Comparison of ENCODE assay signal across 8 cellular contexts in the genomic region with DNA sequence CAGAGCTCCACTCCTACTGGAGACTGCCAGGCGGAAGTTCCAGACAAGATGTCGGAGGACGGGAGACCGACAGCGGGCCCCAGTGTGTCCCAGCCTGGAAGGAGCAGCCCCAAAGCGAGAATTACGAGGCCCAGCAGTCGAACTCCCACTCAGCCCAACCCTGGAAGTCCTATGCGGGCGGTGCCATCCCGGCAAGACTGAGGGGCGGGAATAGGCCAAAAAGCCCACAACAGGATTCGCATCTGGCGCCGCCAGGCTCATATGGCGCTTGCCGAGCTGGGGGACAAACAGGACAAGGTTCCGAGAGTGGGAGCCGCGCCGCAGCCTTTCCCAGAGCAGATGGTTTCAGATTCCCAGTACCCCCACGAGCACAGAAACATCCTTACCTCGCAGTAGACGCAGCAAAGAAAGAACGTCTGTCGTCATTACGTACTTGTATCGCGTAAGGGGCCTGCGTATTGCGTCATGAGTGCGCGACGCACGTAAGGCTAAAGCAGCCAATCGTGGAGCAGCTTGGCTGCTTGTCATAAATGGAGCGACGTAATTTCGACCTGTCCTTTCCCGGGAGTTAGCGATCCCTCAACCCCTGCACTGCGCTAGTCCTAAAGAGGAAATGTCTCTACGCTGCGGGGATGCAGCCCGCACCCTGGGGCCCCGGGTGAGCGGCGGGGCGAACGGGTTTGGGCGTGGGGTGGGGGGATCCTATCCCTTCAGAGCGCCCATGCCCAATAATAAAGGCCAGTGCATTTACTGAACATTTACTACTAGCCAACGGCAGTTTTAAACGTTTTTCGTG. TPM values are rescaled to one million over a fixed set of nuclear protein-coding genes. Genes with fewer than 3 reads are reported as not detected.
DNase-seq lines count a peak whose midpoint lies in the region; ATAC-seq and TF ChIP-seq lines count a peak whose summit lies in the region.

Gene LIAS (plus strand): TSS at position 552 of the 796 bp plus-strand sequence. CDS start 62 bp downstream, at position 614.
Gene RPL9 (minus strand): TSS at position 418 of the 796 bp plus-strand sequence. CDS start 483 bp downstream, outside the sequence.

- H3K27me3 ChIP-seq in left ventricle myocardium inferior (ENCODE audit: low read depth) = no peaks in the 10 kb centered on the region

- H3K27me3 Mint-ChIP-seq in progenitor cell of endocrine pancreas = no peaks in the 10 kb centered on the region

- H3K9me3 Mint-ChIP-seq in progenitor cell of endocrine pancreas (ENCODE audit: low read depth) = no peaks in the 10 kb centered on the region

- peak within 1 kb of the TSS; percentile 78 for H3K4me3 ChIP-seq in left ventricle myocardium inferior

- H3K36me3 ChIP-seq in left ventricle myocardium inferior = peaks cover 65% of the 10 kb centered on the region

- peak within 1 kb of the TSS; percentile 98 for H3K4me3 Mint-ChIP-seq in progenitor cell of endocrine pancreas (ENCODE audit: low read depth)

- DNase-seq in NCI-H187 (lab: John Stamatoyannopoulos, UW) = peak; percentile 96 to 97
- peak; percentile 70 to 98 (median 90) for DNase-seq in T-helper 2 cell
- peak; percentile 94 for DNase-seq in left ventricle myocardium inferior
- DNase-seq in progenitor cell of endocrine pancreas (ENCODE audit: low spot score, unreplicated experiment) = peak; percentile 89
- peak; percentile 97 for DNase-seq in ureter (ENCODE audit: low spot score)

- intact Hi-C loops in left ventricle myocardium inferior (cut with micrococcal nuclease) = no loop called here

- peak within 1 kb of the TSS; percentile 100 for H3K27ac Mint-ChIP-seq in progenitor cell of endocrine pancreas

- H3K36me3 Mint-ChIP-seq in progenitor cell of endocrine pancreas (ENCODE audit: insufficient read depth) = peaks cover 28% of the 10 kb centered on the region

- H3K9me3 ChIP-seq in left ventricle myocardium inferior (replicated peaks) = no peaks in the 10 kb centered on the region

- H3K4me1 Mint-ChIP-seq in progenitor cell of endocrine pancreas (ENCODE audit: low read depth) = peaks cover 24% of the 10 kb centered on the region

- TF ChIP-seq CTCF in left ventricle myocardium inferior (IDR thresholded peaks at IDR 0.05; ENCODE audit: borderline replicate concordance) (no peak), progenitor cell of endocrine pancreas (IDR thresholded peaks at IDR 0.05; ENCODE audit: unreplicated experiment) (no peak)

- peaks cover 52% of the 10 kb centered on the region for H3K4me1 ChIP-seq in left ventricle myocardium inferior

- H3K27ac ChIP-seq in angular gyrus (ENCODE audit: low read depth, low read length) = peak within 1 kb of the TSS; percentile 80
- peak within 1 kb of the TSS; percentile 91 for H3K27ac ChIP-seq in left ventricle myocardium inferior (replicated peaks)

- ATAC-seq in GM18498 (IDR thresholded peaks at IDR 0.05; ENCODE audit: unreplicated experiment) = peak; percentile 82
- ATAC-seq in HG02938 (IDR thresholded peaks at IDR 0.05; ENCODE audit: unreplicated experiment) = peak; percentile 89

RNA-seq across cellular contexts. Expression of gene LIAS, which starts in this region (rescaled TPM):
- total RNA-seq in left ventricle myocardium inferior (35.0 TPM), progenitor cell of endocrine pancreas (17.0 and 18.4 TPM in 2 replicates), ureter (25.0 TPM)

RNA-seq across cellular contexts. Expression of gene RPL9, which starts in this region (rescaled TPM):
- total RNA-seq in left ventricle myocardium inferior (763 TPM), progenitor cell of endocrine pancreas (1,349 and 1,450 TPM in 2 replicates), ureter (1,753 TPM)

Comparison
In these comparisons a context has a peak if more than half of its experiments do, and no peak if none do; other contexts are left out.
1. Peak in every context shown above with its lines: DNase-seq, ATAC-seq, H3K4me3 ChIP-seq and H3K27ac ChIP-seq.